In the genomic region with DNA sequence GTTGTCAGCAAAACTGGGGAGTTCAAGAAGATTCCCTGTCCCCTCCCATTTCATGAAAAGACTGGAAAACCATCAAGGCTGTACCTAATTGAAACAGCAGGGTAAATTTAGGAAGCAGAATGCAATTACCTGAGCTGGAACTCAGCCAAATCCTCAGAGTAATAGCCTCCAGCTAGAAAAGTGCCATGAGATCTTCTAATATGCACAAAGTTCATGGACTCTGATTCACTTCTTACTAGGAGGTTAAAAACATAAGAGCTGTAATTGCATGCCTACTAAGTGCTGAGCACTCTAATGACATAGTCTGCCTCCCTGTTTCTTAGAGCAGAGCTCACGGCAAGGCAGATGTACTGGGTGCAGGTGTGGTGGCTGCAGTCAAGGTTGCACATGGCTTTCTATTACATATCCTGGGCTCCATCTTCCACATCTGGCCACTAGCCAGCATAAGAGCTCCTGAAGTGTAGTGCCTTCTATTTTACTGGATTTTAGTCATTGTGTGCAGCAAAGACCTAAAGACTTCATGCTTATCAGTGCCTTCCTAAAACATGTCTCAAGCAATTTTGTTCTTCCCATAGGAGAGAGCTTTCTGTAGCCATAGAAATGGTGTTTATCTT, we compare ENCODE assay signal across 21 cellular contexts.
DNase-seq lines count a peak whose midpoint lies in the region; ATAC-seq and TF ChIP-seq lines count a peak whose summit lies in the region.
"Had no signal": no experiment of that assay in that cellular context is flagged by ENCODE, and none has a peak within 500 bp of the region (broad histone marks: within the 10 kb centered on the region; RNA-seq: fewer than 3 reads in every experiment).

No MANE protein-coding gene starts in this region.

- H3K27me3 ChIP-seq in left lung = no peaks in the 10 kb centered on the region
- H3K27me3 ChIP-seq: BLaER1, colonic mucosa, heart left ventricle, MG63, neural progenitor cell, uterus had no signal

- H3K27ac ChIP-seq in left lung = no peak overlapping the region
- H3K27ac ChIP-seq: BLaER1, colonic mucosa, heart left ventricle, neural progenitor cell, prostate gland, SK-N-MC, uterus had no signal

- peaks cover 0 to 9% of the 10 kb centered on the region in 2 donors for H3K9me3 ChIP-seq in left lung
- H3K9me3 ChIP-seq: colonic mucosa, MG63, prostate gland, uterus had no signal

- TF ChIP-seq CTCF in left lung (IDR thresholded peaks at IDR 0.05) = no peak

- intact Hi-C loops in left lung (cut with DNase I) = no loop called here

- DNase-seq in NCI-H2029 treated with DMSO at 0.1 percent for 48 hours (lab: John Stamatoyannopoulos, UW) (peak; percentile 43), NCI-H2029 (lab: John Stamatoyannopoulos, UW) (no peak), NCI-H2081 treated with DMSO at 0.1 percent for 48 hours (lab: John Stamatoyannopoulos, UW) (peak; percentile 83), NCI-H748 treated with DMSO at 0.1 percent for 48 hours (lab: John Stamatoyannopoulos, UW) (peak; percentile 100), left lung (no peak), GM19240 (ENCODE audit: insufficient read length, low spot score) (no peak)
- DNase-seq in activated effector memory CD4-positive, alpha-beta T cell treated with Interleukin-2 at 50 U/mL for 16 hours = no peak
- DNase-seq: activated CD4-positive, CD25-positive, alpha-beta regulatory T cell; activated T-cell treated with anti-CD3 and anti-CD28 coated beads, Interleukin-2, amount 50 U/mL, for 72 hours; colonic mucosa; heart left ventricle; MG63; uterus had no signal

- H3K4me1 ChIP-seq in left lung = no peaks in the 10 kb centered on the region
- H3K4me1 ChIP-seq: BLaER1, colonic mucosa, neural progenitor cell, prostate gland, uterus had no signal

- no peaks in the 10 kb centered on the region for H3K36me3 ChIP-seq in left lung
- H3K36me3 ChIP-seq: BLaER1, colonic mucosa, MG63, neural progenitor cell, prostate gland, uterus had no signal

- ATAC-seq in left lung (peak; percentile 22), GM18868 (IDR thresholded peaks at IDR 0.05; ENCODE audit: unreplicated experiment) (no peak)
- ATAC-seq: activated naive CD4-positive, alpha-beta T cell treated with anti-CD3 and anti-CD28 coated beads, Interleukin-2, amount 50 U/mL, for 72 hours; activated T-cell treated with anti-CD3 and anti-CD28 coated beads, Interleukin-2, amount 50 U/mL, for 72 hours; HCT116; heart left ventricle; HepG2 had no signal

- H3K4me3 ChIP-seq in left lung = no peak overlapping the region
- H3K4me3 ChIP-seq: BLaER1, colonic mucosa, heart left ventricle, MG63, neural progenitor cell, prostate gland, SK-N-MC, uterus had no signal

Comparison
In these comparisons a context has a peak if more than half of its experiments do, and no peak if none do; other contexts are left out.
1. DNase-seq: peak in NCI-H2029 treated with DMSO at 0.1 percent for 48 hours (single experiment), NCI-H2081 treated with DMSO at 0.1 percent for 48 hours (single experiment) and NCI-H748 treated with DMSO at 0.1 percent for 48 hours (single experiment); none in NCI-H2029 (single experiment), left lung (0 of 2), GM19240 (single experiment) and activated effector memory CD4-positive, alpha-beta T cell treated with Interleukin-2 at 50 U/mL for 16 hours (single experiment).